In the genomic region with DNA sequence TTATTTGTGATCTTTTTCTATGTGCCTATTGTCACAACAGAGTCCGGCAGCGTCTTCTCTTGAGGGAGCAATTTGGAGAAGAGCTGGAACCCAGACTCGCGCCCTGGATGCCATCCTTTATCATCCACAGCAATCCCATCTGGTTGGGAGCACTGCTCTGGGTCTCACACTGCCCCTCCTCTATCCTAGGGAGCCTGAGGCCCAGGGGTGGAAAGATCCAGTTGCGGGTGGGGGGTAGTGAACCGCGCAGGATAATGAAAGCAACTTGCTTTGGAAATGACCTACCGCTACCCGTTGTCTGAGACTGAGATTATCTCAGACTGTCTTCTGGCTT, we compare ENCODE assay signal across 8 cellular contexts. TPM values are rescaled to one million over a fixed set of nuclear protein-coding genes. Genes with fewer than 3 reads are reported as not detected.
DNase-seq lines count a peak whose midpoint lies in the region; ATAC-seq and TF ChIP-seq lines count a peak whose summit lies in the region.

No MANE protein-coding gene starts in this region.

- peaks cover 0 to 3% (median 0%) of the 10 kb centered on the region in 7 donors for H3K9me3 Mint-ChIP-seq in CD14-positive monocyte
- H3K9me3 Mint-ChIP-seq in nephron = no peaks in the 10 kb centered on the region

- peaks cover 11 to 25% of the 10 kb centered on the region in 2 donors for H3K36me3 ChIP-seq in duodenal mucosa (ENCODE audit: control insufficient read depth in 1 of 2, insufficient read depth in 2 of 2, low read length in 2 of 2)

- H3K4me1 ChIP-seq in duodenal mucosa (ENCODE audit: control insufficient read depth in 1 of 2, insufficient read depth in 2 of 2, low read length in 2 of 2) = peaks cover 39 to 53% of the 10 kb centered on the region in 2 donors

- H3K4me3 ChIP-seq in NB4 (ENCODE audit: low read depth, low read length) (peak overlapping the region; percentile 91), duodenal mucosa (ENCODE audit: low read depth in 1 of 2, low read length in 2 of 2) (peak overlapping the region; percentile 89 to 99)

- H3K36me3 Mint-ChIP-seq in CD14-positive monocyte = peaks cover 25 to 34% of the 10 kb centered on the region in 2 donors
- H3K36me3 Mint-ChIP-seq in nephron (ENCODE audit: low read depth) = peaks cover 11% of the 10 kb centered on the region

- ATAC-seq in GM21717 (IDR thresholded peaks at IDR 0.05; ENCODE audit: unreplicated experiment) = no peak
- no peak for ATAC-seq in GM19328 (IDR thresholded peaks at IDR 0.05; ENCODE audit: unreplicated experiment)

- intact Hi-C loops in CD14-positive monocyte (cut with micrococcal nuclease) = loop anchor here (5.0 kb wide), 1 partner anchor 68 kb away; a partner anchor contains a TSS

- H3K9me3 ChIP-seq in duodenal mucosa (ENCODE audit: control insufficient read depth in 1 of 2, low read length in 2 of 2) = no peaks in the 10 kb centered on the region

- peak overlapping the region; percentile 28 for H3K27ac ChIP-seq in duodenal mucosa (ENCODE audit: low read depth, low read length)

- DNase-seq in CD14-positive monocyte (ENCODE audit: low spot score) = no peak
- no peak for DNase-seq in NB4 (ENCODE audit: low read depth)
- DNase-seq in HuH-7 (ENCODE audit: low spot score) = no peak
- no peak for DNase-seq in inferior parietal cortex (ENCODE audit: extremely low spot score)

- TF ChIP-seq CTCF in CD14-positive monocyte (IDR thresholded peaks at IDR 0.05) (no peak), NB4 (IDR thresholded peaks at IDR 0.05; ENCODE audit: low read depth, low read length) (no peak), nephron (IDR thresholded peaks at IDR 0.05; ENCODE audit: unreplicated experiment in 3 of 3) (no peak)

- H3K27me3 Mint-ChIP-seq in CD14-positive monocyte (ENCODE audit: low read depth in 3 of 3) (peaks cover 0 to 2% (median 0%) of the 10 kb centered on the region in 3 donors), nephron (ENCODE audit: low read depth) (no peaks in the 10 kb centered on the region)

- H3K4me3 Mint-ChIP-seq in CD14-positive monocyte (peak overlapping the region; percentile 92 to 94), nephron (peak overlapping the region; percentile 94 to 97 (median 96))

- TF ChIP-seq POLR2A in NB4 (IDR thresholded peaks at IDR 0.05; ENCODE audit: extremely low read depth, insufficient read length) = no peak

- H3K4me1 Mint-ChIP-seq in CD14-positive monocyte (peaks cover 49% of the 10 kb centered on the region), nephron (peaks cover 49% of the 10 kb centered on the region)

- no peaks in the 10 kb centered on the region for H3K27me3 ChIP-seq in duodenal mucosa (ENCODE audit: control insufficient read depth in 1 of 2, insufficient read depth in 2 of 2, low read length in 2 of 2)

- H3K27ac Mint-ChIP-seq in CD14-positive monocyte (peak overlapping the region; percentile 66 to 96 (median 93)), nephron (peak overlapping the region; percentile 83 to 99 (median 96))

- peak overlapping the region; percentile 79 to 84 for H3K9ac ChIP-seq in duodenal mucosa (ENCODE audit: low read depth in 1 of 2, low read length in 2 of 2)

RNA-seq across cellular contexts. Expression of a gene that starts 0.7 kb away (rescaled TPM):
- 10 to 100 TPM; 23.9 to 31.0 TPM for polyA plus RNA-seq in CD14-positive monocyte

RNA-seq across cellular contexts. Expression of a gene that starts 4.0 kb away (rescaled TPM):
- 1 to 10 TPM; 4.8 TPM for polyA plus RNA-seq in CD14-positive monocyte

RNA-seq across cellular contexts. Expression of a gene that starts 6.3 kb away (rescaled TPM):
- 10 to 100 TPM; 30.5 to 36.4 TPM for polyA plus RNA-seq in CD14-positive monocyte

RNA-seq across cellular contexts. Expression of a gene that starts 13.6 kb away (rescaled TPM):
- 100 to 1,000 TPM; 106 to 133 TPM for polyA plus RNA-seq in CD14-positive monocyte

RNA-seq across cellular contexts. Expression of a gene that starts 17.2 kb away (rescaled TPM):
- polyA plus RNA-seq in CD14-positive monocyte = not detected
